14 cellular contexts compared by ENCODE assay signal in genomic region chr4:84870398-84871163, GRCh38.
DNase-seq lines count a peak whose midpoint lies in the region; FAIRE-seq and TF ChIP-seq lines count a peak whose summit lies in the region.
"Had no signal": no experiment of that assay in that cellular context is flagged by ENCODE, and none has a peak within 500 bp of the region (broad histone marks: within the 10 kb centered on the region; RNA-seq: fewer than 3 reads in every experiment).

No MANE protein-coding gene starts in this region.

- H3K9me3 Mint-ChIP-seq in Calu3 (ENCODE audit: low read depth, unreplicated experiment), result no peaks in the 10 kb centered on the region
- H3K9me3 Mint-ChIP-seq: activated T-helper 2 cell treated with anti-CD3 and anti-CD28 coated beads, Interferon-gamma antibody, Interleukin-2, Interleukin-4, amounts not matched to agents 10 μg/mL and 5 μg/mL and 100 μg/mL, durations not matched to agents 14 hours and 24 hours and 36 hours had no signal

- peak overlapping the region; percentile 94 for H3K27ac ChIP-seq in endothelial cell of umbilical vein (ENCODE audit: insufficient read depth, low read depth, low read length)
- H3K27ac ChIP-seq in mesendoderm (ENCODE audit: low read depth, low read length), result peak overlapping the region; percentile 82
- H3K27ac ChIP-seq in sigmoid colon, result no peak overlapping the region
- H3K27ac ChIP-seq in caudate nucleus (ENCODE audit: low read depth, low read length), result no peak overlapping the region
- H3K27ac ChIP-seq: KMS-11, thoracic aorta had no signal

- peak overlapping the region; percentile 49 for H3K4me3 ChIP-seq in NT2/D1 (ENCODE audit: insufficient read length, low read depth)
- peak overlapping the region in 2 of 3 experiments; percentile 67 to 92 for H3K4me3 ChIP-seq in endothelial cell of umbilical vein (replicated peaks in 1 of 3; ENCODE audit: insufficient read depth in 1 of 3, low read depth in 1 of 3, low read length in 3 of 3)
- no peak overlapping the region for H3K4me3 ChIP-seq in mesendoderm (ENCODE audit: low read length)
- H3K4me3 ChIP-seq in sigmoid colon, result no peak overlapping the region
- H3K4me3 ChIP-seq: thoracic aorta had no signal

- peak; percentile 94 for FAIRE-seq in endothelial cell of umbilical vein (lab: Jason Lieb, UNC)
- FAIRE-seq: endometrium, TTC549 had no signal

- H2AK5ac ChIP-seq in mesendoderm (ENCODE audit: low read length), result no peak overlapping the region

- H3K56ac ChIP-seq in mesendoderm (ENCODE audit: low read length), result no peak overlapping the region

- no peak overlapping the region for H2AFZ ChIP-seq in endothelial cell of umbilical vein (ENCODE audit: low read depth, low read length)

- TF ChIP-seq CTCF in Calu3 (IDR thresholded peaks at IDR 0.05; ENCODE audit: unreplicated experiment), result no peak
- no peak for TF ChIP-seq CTCF in endothelial cell of umbilical vein (IDR thresholded peaks at IDR 0.05; ENCODE audit: extremely low read depth in 1 of 2, insufficient read depth in 1 of 2, low read depth in 1 of 2, low read length in 2 of 2)
- no peak for TF ChIP-seq CTCF in sigmoid colon (IDR thresholded peaks at IDR 0.05)

- H3K36me3 ChIP-seq in NT2/D1 (ENCODE audit: insufficient read depth, insufficient read length, low read length) (no peaks in the 10 kb centered on the region), endothelial cell of umbilical vein (ENCODE audit: control insufficient read depth in 2 of 2, extremely low read depth in 1 of 2, insufficient read depth in 2 of 2, low read length in 2 of 2) (no peaks in the 10 kb centered on the region), mesendoderm (ENCODE audit: control insufficient read depth, insufficient read depth, low read length) (no peaks in the 10 kb centered on the region), sigmoid colon (no peaks in the 10 kb centered on the region)
- H3K36me3 ChIP-seq: thoracic aorta had no signal

- H3K9ac ChIP-seq in NT2/D1 (ENCODE audit: insufficient read length, low read depth) (peak overlapping the region; percentile 64), endothelial cell of umbilical vein (replicated peaks; ENCODE audit: extremely low read depth, insufficient read depth, low read length) (peak overlapping the region; percentile 97), mesendoderm (ENCODE audit: low read length) (no peak overlapping the region)
- H3K9ac ChIP-seq: KMS-11 had no signal

- H3K18ac ChIP-seq in mesendoderm (ENCODE audit: low read length), result peak overlapping the region; percentile 97

- CTCF ChIA-PET in Calu3 (lab: Charles Lee) (no interaction called here), endothelial cell of umbilical vein (lab: Charles Lee) (interaction anchor here (0.8 to 1.0 kb wide), 2 partner anchors 18 to 19 kb away, joined by 3 to 4 read pairs; no protein-coding TSS in a partner anchor)

- no peak overlapping the region for H3K4me3 Mint-ChIP-seq in Calu3 (ENCODE audit: low read depth, unreplicated experiment)

- peak overlapping the region; percentile 81 for H3K4ac ChIP-seq in mesendoderm (ENCODE audit: low read depth, low read length)

- H3K4me2 ChIP-seq in endothelial cell of umbilical vein (ENCODE audit: insufficient read depth, low read length), result peak overlapping the region; percentile 97
- H3K4me2 ChIP-seq in mesendoderm (ENCODE audit: low read length), result no peak overlapping the region
- H3K4me2 ChIP-seq: KMS-11 had no signal

- H4K20me1 ChIP-seq in endothelial cell of umbilical vein (replicated peaks; ENCODE audit: control insufficient read depth, extremely low read depth, insufficient read depth, low read length), result no peaks in the 10 kb centered on the region

- peak; percentile 68 for TF ChIP-seq POLR2A in endothelial cell of umbilical vein (IDR thresholded peaks at IDR 0.05; ENCODE audit: low read depth, low read length)
- no peak for TF ChIP-seq POLR2A in sigmoid colon (IDR thresholded peaks at IDR 0.05)

- intact Hi-C loops in Calu3 (cut with micrococcal nuclease; ENCODE audit: unreplicated experiment), result no loop called here
- intact Hi-C loops in endothelial cell of umbilical vein (cut with micrococcal nuclease), result loop anchor here (1.0 to 2.0 kb wide), 6 partner anchors 8 to 120 kb away; partner anchors contain the start of gene WDFY3
- intact Hi-C loops in sigmoid colon (cut with DNase I), result no loop called here

- no peaks in the 10 kb centered on the region for H3K27me3 Mint-ChIP-seq in Calu3 (ENCODE audit: unreplicated experiment)

- no peaks in the 10 kb centered on the region for H3K36me3 Mint-ChIP-seq in Calu3 (ENCODE audit: insufficient read depth, unreplicated experiment)

- H3K4me1 ChIP-seq in NT2/D1 (ENCODE audit: insufficient read depth, insufficient read length), result no peaks in the 10 kb centered on the region
- H3K4me1 ChIP-seq in endothelial cell of umbilical vein (ENCODE audit: control insufficient read depth, extremely low read depth, insufficient read depth, low read length), result peaks cover 33% of the 10 kb centered on the region
- H3K4me1 ChIP-seq in mesendoderm (ENCODE audit: control insufficient read depth, low read depth, low read length), result peaks cover 21% of the 10 kb centered on the region
- H3K4me1 ChIP-seq in sigmoid colon, result peaks cover 0 to 5% (median 0%) of the 10 kb centered on the region in 4 donors

- BruUV-seq in Calu3 (replicated peaks; lab: Mats Ljungman, UMichigan), result no TSS peak
- TSS peak; percentile 83 for BruUV-seq in endothelial cell of umbilical vein (replicated peaks; lab: Mats Ljungman, UMichigan)

- H3K27me3 ChIP-seq in NT2/D1 (ENCODE audit: insufficient read depth, insufficient read length) (no peaks in the 10 kb centered on the region), endothelial cell of umbilical vein (ENCODE audit: control insufficient read depth in 2 of 2, insufficient read depth in 2 of 2, low read length in 2 of 2) (no peaks in the 10 kb centered on the region), mesendoderm (ENCODE audit: insufficient read depth, low read length, poor library complexity) (no peaks in the 10 kb centered on the region), sigmoid colon (no peaks in the 10 kb centered on the region)

- no peak overlapping the region for H3K23ac ChIP-seq in mesendoderm (ENCODE audit: low read length)

- H4K5ac ChIP-seq in mesendoderm (ENCODE audit: low read length), result no peak overlapping the region

- peak overlapping the region; percentile 33 for H2BK5ac ChIP-seq in mesendoderm (ENCODE audit: low read length)

- no CpG with 5 or more reads among the region's 2 CpGs for WGBS in mesendoderm (ENCODE audit: extremely low coverage, insufficient coverage, low lambda C conversion rate)
- 90% methylated on average over 2 of the region's 2 CpGs for WGBS in sigmoid colon, 2 donors

- TF ChIP-seq EP300 in sigmoid colon (IDR thresholded peaks at IDR 0.05), result no peak

- POLR2A ChIA-PET in endothelial cell of umbilical vein (lab: Charles Lee), result no interaction called here

- H2BK15ac ChIP-seq in mesendoderm (replicated peaks; ENCODE audit: low read depth), result no peak overlapping the region

- DNase-seq in Calu3 (peak; percentile 9), NT2/D1 (ENCODE audit: low read depth, low spot score) (peak; percentile 70), endothelial cell of umbilical vein (ENCODE audit: low read depth, low spot score) (peak; percentile 94), mesendoderm (peak; percentile 99), sigmoid colon (no peak), NCI-H2107 (lab: John Stamatoyannopoulos, UW) (no peak), caudate nucleus (lab: John Stamatoyannopoulos, UW) (no peak)
- no peak for DNase-seq in activated CD8-positive, alpha-beta memory T cell treated with anti-CD3 and anti-CD28 coated beads, Interleukin-2, amount 50 U/mL, for 4 hours
- DNase-seq: NCI-H748 treated with DMSO at 0.1 percent for 48 hours had no signal

- peak overlapping the region; percentile 92 for H2BK120ac ChIP-seq in mesendoderm (ENCODE audit: low read depth, low read length)

- H3K79me2 ChIP-seq in endothelial cell of umbilical vein (ENCODE audit: control insufficient read depth, insufficient read depth, low read length), result peaks cover 53% of the 10 kb centered on the region
- peaks cover 14% of the 10 kb centered on the region for H3K79me2 ChIP-seq in mesendoderm (ENCODE audit: control insufficient read depth, insufficient read depth, low read length)

- H3K9me1 ChIP-seq in endothelial cell of umbilical vein (replicated peaks; ENCODE audit: control insufficient read depth, extremely low read depth, insufficient read depth, low read length), result no peaks in the 10 kb centered on the region

- H3K4me1 Mint-ChIP-seq in Calu3 (ENCODE audit: low read depth, unreplicated experiment), result peaks cover 13% of the 10 kb centered on the region

- peak overlapping the region; percentile 27 for H3K27ac Mint-ChIP-seq in Calu3 (ENCODE audit: unreplicated experiment)
- H3K27ac Mint-ChIP-seq: activated T-helper 2 cell treated with anti-CD3 and anti-CD28 coated beads, Interferon-gamma antibody, Interleukin-2, Interleukin-4, amounts not matched to agents 10 μg/mL and 5 μg/mL and 100 μg/mL, durations not matched to agents 14 hours and 24 hours and 36 hours had no signal

- peaks cover 6% of the 10 kb centered on the region for H3K79me1 ChIP-seq in mesendoderm (ENCODE audit: low read length)

- H3K9me3 ChIP-seq in NT2/D1 (ENCODE audit: insufficient read depth, low read length) (no peaks in the 10 kb centered on the region), endothelial cell of umbilical vein (replicated peaks; ENCODE audit: control insufficient read depth, insufficient read depth, low read length) (no peaks in the 10 kb centered on the region), sigmoid colon (no peaks in the 10 kb centered on the region)
- H3K9me3 ChIP-seq: thoracic aorta had no signal

- H4K8ac ChIP-seq in mesendoderm (ENCODE audit: low read depth, low read length), result no peak overlapping the region

- dilution Hi-C loops in endothelial cell of umbilical vein (cut with MboI; ENCODE audit: extremely low pct_ligation_motif_present, low sequenced_read_pairs), result no loop called here

TF ChIP-seq in endothelial cell of umbilical vein, 7 proteins besides CTCF, POLR2A, EP300 and RAD21:
- TF ChIP-seq FOS (IDR thresholded peaks at IDR 0.05; ENCODE audit: borderline replicate concordance, insufficient read depth, low read length), result peak; percentile 88
- TF ChIP-seq MYC (IDR thresholded peaks at IDR 0.05; ENCODE audit: low read depth, low read length), result no peak
- TF ChIP-seq EZH2 (IDR thresholded peaks at IDR 0.05; ENCODE audit: borderline replicate concordance, low read depth, low read length, severe bottlenecking), result no peak
- peak; percentile 100 for TF ChIP-seq GATA2 (IDR thresholded peaks at IDR 0.05; ENCODE audit: insufficient read depth, insufficient read length, low read depth, low read length)
- no peak for TF ChIP-seq MAX (IDR thresholded peaks at IDR 0.05; ENCODE audit: insufficient read depth, insufficient read length)
- TF ChIP-seq POLR2AphosphoS5 (IDR thresholded peaks at IDR 0.05; ENCODE audit: insufficient read depth, low read depth, low read length), result peak; percentile 70
- peak; percentile 87 for TF ChIP-seq JUN (IDR thresholded peaks at IDR 0.05; ENCODE audit: borderline replicate concordance, insufficient read depth, insufficient read length, low read depth)

Comparison
In these comparisons a context has a peak if more than half of its experiments do, and no peak if none do; other contexts are left out.
1. DNase-seq: peak in Calu3 (single experiment), NT2/D1 (single experiment), endothelial cell of umbilical vein (single experiment) and mesendoderm (single experiment); none in sigmoid colon (single experiment), NCI-H2107 (single experiment), caudate nucleus (0 of 61) and activated CD8-positive, alpha-beta memory T cell treated with anti-CD3 and anti-CD28 coated beads, Interleukin-2, amount 50 U/mL, for 4 hours (single experiment).
2. H3K4me3 ChIP-seq: peak in NT2/D1 (single experiment) and endothelial cell of umbilical vein (2 of 3); none in mesendoderm (single experiment) and sigmoid colon (0 of 4).
3. H3K27ac ChIP-seq: peak in endothelial cell of umbilical vein (single experiment) and mesendoderm (single experiment); none in sigmoid colon (0 of 4) and caudate nucleus (single experiment).